8 cellular contexts compared by ENCODE assay signal in the genomic region with DNA sequence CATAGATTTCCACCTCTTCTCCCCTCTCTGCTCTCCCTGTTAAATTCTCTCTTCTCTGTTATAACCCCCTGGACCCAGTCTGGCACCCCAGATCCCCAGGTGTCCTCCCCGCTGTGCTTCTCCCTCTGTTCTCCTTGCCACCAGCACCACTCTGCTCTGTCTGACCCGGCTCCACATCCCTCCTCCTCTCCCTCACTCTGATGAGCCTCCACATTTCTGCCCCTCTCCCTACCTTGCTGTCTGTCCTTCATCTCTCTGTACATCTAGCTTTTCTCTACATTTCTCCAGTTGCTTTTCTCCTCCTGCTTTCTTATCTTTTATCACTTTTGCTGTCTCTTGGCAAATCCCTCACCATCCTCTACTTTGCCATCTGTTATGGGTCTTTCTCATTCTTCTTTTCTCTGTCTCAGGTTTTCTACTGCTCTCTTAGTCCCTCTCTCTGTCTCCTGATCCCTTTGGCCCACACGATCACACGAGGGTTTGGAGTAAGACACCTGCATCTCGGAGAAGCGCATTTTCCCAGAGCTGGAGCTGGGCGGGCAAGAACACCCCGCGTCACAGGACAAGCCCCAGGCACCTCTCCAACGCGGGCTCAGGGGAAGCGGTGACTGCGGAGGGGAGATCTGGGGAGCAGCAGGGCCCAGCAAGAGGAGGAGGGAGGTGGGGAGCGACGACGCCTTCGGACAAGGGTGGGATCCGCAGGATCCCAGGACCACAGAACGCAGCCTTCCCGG. TPM values are rescaled to one million over a fixed set of nuclear protein-coding genes. Genes with fewer than 3 reads are reported as not detected.
A peak's percentile ranks its signal among the peaks of the same experiment; 100 is the strongest.
DNase-seq lines count a peak whose midpoint lies in the region; ATAC-seq and TF ChIP-seq lines count a peak whose summit lies in the region.
"Not testable (repeated sequence)": the region's sequence is repeated elsewhere in the genome, so short reads cannot be mapped to it uniquely, and the experiment has no call there.

No MANE protein-coding gene starts in this region.

- CTCF ChIA-PET in CD4-positive, alpha-beta T cell (lab: Charles Lee): not testable (repeated sequence)

- TF ChIP-seq CTCF in CD4-positive, alpha-beta T cell (IDR thresholded peaks at IDR 0.05); foreskin fibroblast (IDR thresholded peaks at IDR 0.05; ENCODE audit: low read depth, low read length): not testable (repeated sequence)

- POLR2A ChIA-PET in CD4-positive, alpha-beta T cell (lab: Charles Lee): not testable (repeated sequence)

- peak overlapping the region; percentile 75 for H3K9ac ChIP-seq in mucosa of stomach (ENCODE audit: low read length)

- H3K4me1 ChIP-seq in mucosa of stomach (ENCODE audit: control insufficient read depth, insufficient read depth, low read length): not testable (repeated sequence)

- peak overlapping the region; percentile 77 for H3K27ac Mint-ChIP-seq in CD4-positive, alpha-beta T cell
- peak overlapping the region; percentile 88 for H3K27ac Mint-ChIP-seq in activated naive CD8-positive, alpha-beta T cell treated with anti-CD3 and anti-CD28 coated beads, Interleukin-2, amount 50 U/mL, for 24 hours

- not testable (repeated sequence) for H3K9me3 Mint-ChIP-seq in CD4-positive, alpha-beta T cell
- H3K9me3 Mint-ChIP-seq in activated naive CD8-positive, alpha-beta T cell treated with anti-CD3 and anti-CD28 coated beads, Interleukin-2, amount 50 U/mL, for 24 hours: peaks cover 29% of the 10 kb centered on the region

- H3K27ac ChIP-seq in CD4-positive, alpha-beta T cell (ENCODE audit: low read depth, low read length): not testable (repeated sequence)

- peak overlapping the region; percentile 90 for H3K4me3 Mint-ChIP-seq in CD4-positive, alpha-beta T cell
- peak overlapping the region; percentile 95 for H3K4me3 Mint-ChIP-seq in activated naive CD8-positive, alpha-beta T cell treated with anti-CD3 and anti-CD28 coated beads, Interleukin-2, amount 50 U/mL, for 24 hours

- not testable (repeated sequence) for H3K27me3 ChIP-seq in CD4-positive, alpha-beta T cell (ENCODE audit: control insufficient read depth, insufficient read depth, low read length); mucosa of stomach (ENCODE audit: control insufficient read depth, insufficient read depth, low read length)

- DNase-seq in CD4-positive, alpha-beta T cell: peak in 2 of 10 experiments; percentile 15 to 36
- peak; percentile 3 for DNase-seq in SK-N-DZ (ENCODE audit: low spot score)
- DNase-seq in activated naive CD8-positive, alpha-beta T cell treated with anti-CD3 and anti-CD28 coated beads, Interleukin-2, amount 50 U/mL, for 24 hours: peak; percentile 13
- DNase-seq in foreskin fibroblast: peak; percentile 14 to 55
- peak; percentile 10 for DNase-seq in stimulated activated CD4-positive, alpha-beta T cell treated with anti-CD3 and anti-CD28 coated beads, Interleukin-4, amount 100 ng/mL, for 24 hours

- H3K4me3 ChIP-seq in foreskin fibroblast (ENCODE audit: low read depth in 1 of 2, low read length in 2 of 2): peak overlapping the region; percentile 70 to 73
- H3K4me3 ChIP-seq in mucosa of stomach (ENCODE audit: low read length): peak overlapping the region; percentile 84

- H3K27me3 Mint-ChIP-seq in CD4-positive, alpha-beta T cell; activated naive CD8-positive, alpha-beta T cell treated with anti-CD3 and anti-CD28 coated beads, Interleukin-2, amount 50 U/mL, for 24 hours: not testable (repeated sequence)

- ATAC-seq in CD4-positive, alpha-beta T cell (ENCODE audit: poor library complexity): peak; percentile 14
- peak; percentile 9 for ATAC-seq in GM21381 (IDR thresholded peaks at IDR 0.05; ENCODE audit: unreplicated experiment)
- ATAC-seq in HG03521 (IDR thresholded peaks at IDR 0.05; ENCODE audit: unreplicated experiment): peak; percentile 24
- ATAC-seq in activated naive CD8-positive, alpha-beta T cell treated with anti-CD3 and anti-CD28 coated beads, Interleukin-2, amount 50 U/mL, for 24 hours: peak; percentile 20

- intact Hi-C loops in CD4-positive, alpha-beta T cell (cut with DNase I, micrococcal nuclease): not testable (repeated sequence)

- peaks cover 13% of the 10 kb centered on the region for H3K4me1 Mint-ChIP-seq in CD4-positive, alpha-beta T cell (ENCODE audit: low read depth)
- H3K4me1 Mint-ChIP-seq in activated naive CD8-positive, alpha-beta T cell treated with anti-CD3 and anti-CD28 coated beads, Interleukin-2, amount 50 U/mL, for 24 hours: peaks cover 11% of the 10 kb centered on the region

- H3K9me3 ChIP-seq in CD4-positive, alpha-beta T cell (ENCODE audit: control insufficient read depth, low read length); mucosa of stomach (ENCODE audit: control insufficient read depth, low read length): not testable (repeated sequence)

- H3K36me3 ChIP-seq in mucosa of stomach (ENCODE audit: control insufficient read depth, insufficient read depth, low read length): not testable (repeated sequence)

- H3K36me3 Mint-ChIP-seq in CD4-positive, alpha-beta T cell (ENCODE audit: low read depth): peaks cover 55% of the 10 kb centered on the region
- H3K36me3 Mint-ChIP-seq in activated naive CD8-positive, alpha-beta T cell treated with anti-CD3 and anti-CD28 coated beads, Interleukin-2, amount 50 U/mL, for 24 hours (ENCODE audit: low read depth): peaks cover 42% of the 10 kb centered on the region

RNA-seq across cellular contexts. Expression of a gene that starts 0.8 kb away (rescaled TPM):
- total RNA-seq in CD4-positive, alpha-beta T cell: 1 to 10 TPM; 3.5 to 5.4 TPM
- 6.8 and 7.4 TPM in 2 replicates for polyA plus RNA-seq in SK-N-DZ (2014; cell fraction: cytosol; rRNA removed)
- polyA plus RNA-seq in SK-N-DZ (2014; cell fraction: nucleus; rRNA removed): 3.2 and 3.6 TPM in 2 replicates

RNA-seq across cellular contexts. Expression of a gene that starts 34.0 kb away (rescaled TPM):
- 10 to 100 TPM; 11.2 to 13.4 TPM for total RNA-seq in CD4-positive, alpha-beta T cell
- polyA plus RNA-seq in SK-N-DZ (2014; cell fraction: cytosol; rRNA removed): 1.6 and 2.7 TPM in 2 replicates
- polyA plus RNA-seq in SK-N-DZ (2014; cell fraction: nucleus; rRNA removed): 9.2 and 16.9 TPM in 2 replicates

RNA-seq across cellular contexts. Expression of a gene that starts 36.8 kb away (rescaled TPM):
- 10 to 100 TPM in 1 of 2 experiments, 1 to 10 TPM in 1; 8.4 to 11.6 TPM for total RNA-seq in CD4-positive, alpha-beta T cell
- 15.8 and 20.4 TPM in 2 replicates for polyA plus RNA-seq in SK-N-DZ (2014; cell fraction: cytosol; rRNA removed)
- 10.0 and 12.2 TPM in 2 replicates for polyA plus RNA-seq in SK-N-DZ (2014; cell fraction: nucleus; rRNA removed)
